Comparison of ENCODE assay signal across 8 cellular contexts in genomic region chr21:45554477-45555175, GRCh38. TPM values are rescaled to one million over a fixed set of nuclear protein-coding genes. Genes with fewer than 3 reads are reported as not detected.
A peak's percentile ranks its signal among the peaks of the same experiment; 100 is the strongest.
DNase-seq lines count a peak whose midpoint lies in the region; ATAC-seq and TF ChIP-seq lines count a peak whose summit lies in the region.

No MANE protein-coding gene starts in this region.

- no peak for TF ChIP-seq EP300 in stomach (IDR thresholded peaks at IDR 0.05)

- H3K4me3 Mint-ChIP-seq in neural crest cell: peak overlapping the region; percentile 71

- no peak for TF ChIP-seq POLR2A in stomach (IDR thresholded peaks at IDR 0.05)

- ATAC-seq in GM18868 (IDR thresholded peaks at IDR 0.05; ENCODE audit: unreplicated experiment): peak; percentile 56
- peak; percentile 38; the same call in 1 of the 3 replicates for ATAC-seq in RWPE2 (ENCODE audit: low read depth)

- 5% methylated on average over 52 of the region's 53 CpGs for WGBS in HUES64
- 0 to 3% (median 1%) methylated on average over 20 to 52 of the region's 53 CpGs for WGBS in stomach, 5 donors

- H3K9me3 ChIP-seq in A673 (ENCODE audit: low read depth, low read length, poor library complexity, severe bottlenecking) (no peaks in the 10 kb centered on the region), HUES64 (ENCODE audit: insufficient read depth, low read depth, low read length) (no peaks in the 10 kb centered on the region), RWPE2 (ENCODE audit: severe bottlenecking) (no peaks in the 10 kb centered on the region), stomach (no peaks in the 10 kb centered on the region)

- POLR2A ChIA-PET in A673 (lab: Charles Lee; ENCODE audit: low non-redundant PET): no interaction called here

- H3K4me1 ChIP-seq in A673 (ENCODE audit: insufficient read depth, low read length, poor library complexity, severe bottlenecking) (no peaks in the 10 kb centered on the region), HUES64 (ENCODE audit: insufficient read depth, low read length) (peaks cover 7% of the 10 kb centered on the region), RWPE2 (ENCODE audit: insufficient read depth, poor library complexity, severe bottlenecking) (peaks cover 8% of the 10 kb centered on the region), stomach (peaks cover 6 to 38% (median 23%) of the 10 kb centered on the region in 4 donors)

- peak overlapping the region; percentile 0 for H3K27ac Mint-ChIP-seq in neural crest cell (ENCODE audit: unreplicated experiment)

- no peaks in the 10 kb centered on the region for H3K36me3 Mint-ChIP-seq in neural crest cell (ENCODE audit: low read depth)

- no peaks in the 10 kb centered on the region for H3K27me3 Mint-ChIP-seq in neural crest cell (ENCODE audit: low read depth)

- H3K27ac ChIP-seq in A673 (ENCODE audit: low read depth, low read length, poor library complexity, severe bottlenecking) (peak overlapping the region; percentile 51), HUES64 (ENCODE audit: low read depth, low read length) (no peak overlapping the region), RWPE2 (ENCODE audit: poor library complexity, severe bottlenecking) (no peak overlapping the region), stomach (peak overlapping the region; percentile 62 to 84 (median 81))

- TF ChIP-seq CTCF in A673 (conservative IDR thresholded peaks at IDR 0.05; ENCODE audit: low read depth, low read length): peak; percentile 71
- peak; percentile 71 for TF ChIP-seq CTCF in RWPE2 (IDR thresholded peaks at IDR 0.05; ENCODE audit: poor library complexity, severe bottlenecking)
- TF ChIP-seq CTCF in fibroblast of villous mesenchyme (IDR thresholded peaks at IDR 0.05; ENCODE audit: insufficient read depth, low read depth, low read length): peak; percentile 71
- TF ChIP-seq CTCF in neural crest cell (conservative IDR thresholded peaks at IDR 0.05): peak; percentile 84
- peak in 6 of 7 experiments; percentile 43 to 90 (median 84) for TF ChIP-seq CTCF in stomach (IDR thresholded peaks at IDR 0.05)

- BruUV-seq in A673 (replicated peaks; lab: Mats Ljungman, UMichigan): no TSS peak

- CTCF ChIA-PET in A673 (lab: Charles Lee): no interaction called here

- H3K36me3 ChIP-seq in A673 (ENCODE audit: insufficient read depth, low read length, poor library complexity, severe bottlenecking): no peaks in the 10 kb centered on the region
- H3K36me3 ChIP-seq in HUES64 (ENCODE audit: insufficient read depth, low read length): no peaks in the 10 kb centered on the region
- no peaks in the 10 kb centered on the region for H3K36me3 ChIP-seq in RWPE2 (ENCODE audit: low read depth)
- H3K36me3 ChIP-seq in stomach: no peaks in the 10 kb centered on the region

- H3K4me3 ChIP-seq in A673 (ENCODE audit: low read depth, low read length, poor library complexity, severe bottlenecking) (peak overlapping the region; percentile 83), HUES64 (ENCODE audit: low read length) (peak overlapping the region; percentile 53), RWPE2 (ENCODE audit: severe bottlenecking) (peak overlapping the region; percentile 67), fibroblast of villous mesenchyme (ENCODE audit: low read depth, low read length) (peak overlapping the region; percentile 69), stomach (peak overlapping the region; percentile 50 to 66 (median 60))

- H3K27me3 ChIP-seq in A673 (replicated peaks; ENCODE audit: insufficient read depth, low read depth, low read length, poor library complexity) (no peaks in the 10 kb centered on the region), HUES64 (ENCODE audit: insufficient read depth, low read length) (peaks cover 5% of the 10 kb centered on the region; the same call in 1 of the 2 replicates), RWPE2 (ENCODE audit: insufficient read depth, poor library complexity, severe bottlenecking) (no peaks in the 10 kb centered on the region), stomach (peaks cover 0 to 35% (median 0%) of the 10 kb centered on the region in 3 donors)

- H3K9ac ChIP-seq in HUES64 (ENCODE audit: low read depth, low read length): peak overlapping the region; percentile 39; the same call in 1 of the 2 replicates

- H3K9me3 Mint-ChIP-seq in neural crest cell: no peaks in the 10 kb centered on the region

- peaks cover 20% of the 10 kb centered on the region for H3K4me1 Mint-ChIP-seq in neural crest cell

- DNase-seq in A673 (ENCODE audit: low spot score) (peak; percentile 83), RWPE2 (ENCODE audit: low spot score) (no peak), fibroblast of villous mesenchyme (ENCODE audit: low read depth) (peak; percentile 61), neural crest cell (ENCODE audit: low read depth, low spot score) (peak; percentile 88), stomach (peak; percentile 86)
- DNase-seq in activated effector memory CD4-positive, alpha-beta T cell treated with anti-CD3 and anti-CD28 coated beads, Interleukin-2, amount 50 U/mL, for 16 hours: peak; percentile 96

- intact Hi-C loops in A673 (cut with micrococcal nuclease; ENCODE audit: unreplicated experiment): loop anchor here (2.0 to 5.0 kb wide), 2 partner anchors 88 to 266 kb away; partner anchors contain the start of gene PCBP3
- intact Hi-C loops in stomach (cut with DNase I; ENCODE audit: low total_unique reads): loop anchor here (5.0 kb wide), 2 partner anchors 43 to 268 kb away; no protein-coding TSS in a partner anchor

RNA-seq across cellular contexts. Expression of gene SLC19A1, which starts 12.4 kb away (rescaled TPM):
- 59.6 and 72.1 TPM in 2 replicates for total RNA-seq in A673 (2021)
- polyA plus RNA-seq in HUES64 (2013, experiment 1 of 2): 22.7 TPM
- polyA plus RNA-seq in HUES64 (2013, experiment 2 of 2): 19.0 TPM
- total RNA-seq in fibroblast of villous mesenchyme: 4.8 and 6.5 TPM in 2 replicates
- 31.6 and 35.1 TPM in 2 replicates for total RNA-seq in neural crest cell
- 10 to 100 TPM in 1 of 5 donors, 1 to 10 TPM in 4; 3.1 to 23.3 (median 3.9) TPM for total RNA-seq in stomach
- 1 to 10 TPM; 2.9 to 9.9 (median 6.7) TPM for polyA plus RNA-seq in stomach

Comparison
In these comparisons a context has a peak if more than half of its experiments do, and no peak if none do; other contexts are left out.
1. H3K27ac ChIP-seq: peak in A673 (single experiment) and stomach (5 of 5); none in HUES64 (single experiment) and RWPE2 (single experiment).
2. Peak in every context shown above with its lines, with median percentiles within 50 percentile points of each other: H3K4me3 ChIP-seq and CTCF ChIP-seq.